In the genomic region with DNA sequence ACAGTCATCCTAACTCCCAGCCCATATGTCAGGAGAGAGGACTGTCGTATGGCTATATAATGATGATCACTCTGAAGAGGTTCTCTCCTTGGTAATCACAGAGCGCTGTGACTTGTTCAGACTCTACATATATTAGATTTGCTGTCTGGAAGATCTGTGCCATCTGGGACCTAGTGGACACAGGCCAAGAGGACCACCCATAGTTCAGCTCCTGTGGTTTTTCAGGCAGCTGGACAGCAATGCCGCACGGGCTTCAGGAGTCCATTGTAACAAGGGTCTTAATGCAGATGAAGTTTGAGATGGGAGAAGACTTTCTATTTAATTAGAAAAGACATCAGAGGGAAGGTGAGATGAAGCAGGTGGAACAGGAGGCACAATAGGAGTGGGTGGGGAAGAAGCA, we compare ENCODE assay signal across 16 cellular contexts. TPM values are rescaled to one million over a fixed set of nuclear protein-coding genes. Genes with fewer than 3 reads are reported as not detected.
A peak's percentile ranks its signal among the peaks of the same experiment; 100 is the strongest.
DNase-seq lines count a peak whose midpoint lies in the region.
"Had no signal": no experiment of that assay in that cellular context is flagged by ENCODE, and none has a peak within 500 bp of the region (broad histone marks: within the 10 kb centered on the region; RNA-seq: fewer than 3 reads in every experiment).

No MANE protein-coding gene starts in this region.

- H3K27ac ChIP-seq in SJCRH30, result no peak overlapping the region
- H3K27ac ChIP-seq: BLaER1 treated with 17β-estradiol and CSF1 and Interleukin-3, amounts not matched to agents 10 nM and 100 nM had no signal

- DNase-seq in DMS 273 (lab: John Stamatoyannopoulos, UW; ENCODE audit: unreplicated experiment) (peak; percentile 3), DMS 273 treated with DMSO at 0.1 percent for 48 hours (lab: John Stamatoyannopoulos, UW) (no peak), NCI-H2227 treated with DMSO at 0.1 percent for 48 hours (lab: John Stamatoyannopoulos, UW) (peak; percentile 42), SJCRH30 (peak; percentile 56 to 68), HuH-7.5 (ENCODE audit: low spot score) (no peak), NCI-H1105 (lab: John Stamatoyannopoulos, UW) (no peak), CD1c-positive myeloid dendritic cell (ENCODE audit: extremely low spot score) (no peak)
- DNase-seq: ACHN; CD4-positive, alpha-beta memory T cell; COR-L47; DMS53; GF-D8; HCEC 1CT had no signal

- no peaks in the 10 kb centered on the region for H3K9me3 ChIP-seq in SJCRH30 (replicated peaks)
- H3K9me3 ChIP-seq: BLaER1 treated with 17β-estradiol and CSF1 and Interleukin-3, amounts not matched to agents 10 nM and 100 nM had no signal

- peaks cover 11% of the 10 kb centered on the region; the same call in 1 of the 2 replicates for H3K4me1 ChIP-seq in SJCRH30
- H3K4me1 ChIP-seq: BLaER1 treated with 17β-estradiol and CSF1 and Interleukin-3, amounts not matched to agents 10 nM and 100 nM had no signal

- no peaks in the 10 kb centered on the region for H3K36me3 ChIP-seq in SJCRH30
- H3K36me3 ChIP-seq: BLaER1 treated with 17β-estradiol and CSF1 and Interleukin-3, amounts not matched to agents 10 nM and 100 nM had no signal

- no peaks in the 10 kb centered on the region for H3K27me3 ChIP-seq in SJCRH30
- H3K27me3 ChIP-seq: BLaER1 treated with 17β-estradiol and CSF1 and Interleukin-3, amounts not matched to agents 10 nM and 100 nM had no signal

- no peak overlapping the region for H3K4me3 ChIP-seq in SJCRH30
- H3K4me3 ChIP-seq: BLaER1 treated with 17β-estradiol and CSF1 and Interleukin-3, amounts not matched to agents 10 nM and 100 nM; K562 had no signal

RNA-seq across cellular contexts. Expression of gene EPHA4, which starts 40.1 kb away (rescaled TPM):
- 4.0 and 4.2 TPM in 2 replicates for total RNA-seq in SJCRH30 (2014; rRNA removed; shearing (Covaris generic))
- total RNA-seq: HepG2 had no signal

Comparison
In these comparisons a context has a peak if more than half of its experiments do, and no peak if none do; other contexts are left out.
1. DNase-seq: peak in DMS 273 (single experiment), NCI-H2227 treated with DMSO at 0.1 percent for 48 hours (single experiment) and SJCRH30 (2 of 2); none in DMS 273 treated with DMSO at 0.1 percent for 48 hours (single experiment), HuH-7.5 (single experiment), NCI-H1105 (single experiment) and CD1c-positive myeloid dendritic cell (single experiment).